Comparison of ENCODE assay signal across 8 cellular contexts in the genomic region with DNA sequence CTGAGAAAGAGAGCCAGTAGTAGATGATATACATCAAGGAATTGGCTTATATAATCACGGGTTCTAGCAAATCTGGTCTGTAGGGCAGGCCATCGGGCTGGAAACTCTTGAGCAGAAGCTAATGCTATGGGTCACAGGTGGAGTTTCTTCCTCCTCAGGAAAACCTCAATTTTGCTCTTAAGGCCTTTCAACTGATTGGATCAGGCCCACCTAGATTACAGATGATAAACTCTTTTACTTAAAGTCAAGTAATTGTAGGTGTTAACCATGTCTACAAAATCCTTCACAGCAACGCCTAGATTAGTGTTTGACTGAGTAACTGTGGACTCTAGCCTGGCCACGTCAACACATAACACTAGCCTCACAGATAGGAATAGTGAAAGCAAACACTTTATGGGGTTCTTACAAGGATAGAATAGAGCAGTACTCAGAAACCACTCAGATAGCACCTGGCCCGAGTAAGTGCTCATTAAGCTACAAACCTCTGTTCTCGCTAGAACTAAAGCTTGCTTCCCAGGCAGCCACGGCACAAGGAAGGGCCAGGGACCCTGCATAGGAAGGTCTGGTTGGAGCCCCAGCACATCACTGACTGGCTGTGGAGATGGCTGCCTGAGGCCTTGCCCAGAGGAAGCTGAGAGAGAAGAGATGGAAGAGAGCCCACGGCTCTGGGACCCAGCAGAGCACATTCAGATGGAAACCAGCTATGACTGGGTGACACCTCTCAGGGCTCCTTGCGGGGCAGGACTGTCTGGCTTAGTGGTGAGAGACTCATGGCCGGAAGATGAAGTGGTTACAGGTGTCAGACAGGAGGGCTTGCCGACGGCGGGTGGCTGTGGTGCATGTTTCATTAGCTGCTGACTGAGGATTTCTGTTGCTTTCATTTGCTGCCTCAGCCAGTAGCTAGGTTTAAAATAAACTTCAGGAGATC.
DNase-seq lines count a peak whose midpoint lies in the region; ATAC-seq and TF ChIP-seq lines count a peak whose summit lies in the region.

No MANE protein-coding gene starts in this region.

- peak overlapping the region; percentile 41 for H3K4me2 ChIP-seq in SU-DHL-6 (ENCODE audit: low read depth, low read length, poor library complexity, severe bottlenecking)

- no peaks in the 10 kb centered on the region for H3K27me3 ChIP-seq in SU-DHL-6 (ENCODE audit: low read length)

- H4K20me1 ChIP-seq in SU-DHL-6 (ENCODE audit: low read depth, low read length): no peaks in the 10 kb centered on the region

- peak; percentile 90 for ATAC-seq in GM18508 (IDR thresholded peaks at IDR 0.05; ENCODE audit: insufficient read depth, unreplicated experiment)
- peak; percentile 98 for ATAC-seq in HG02852 (IDR thresholded peaks at IDR 0.05; ENCODE audit: unreplicated experiment)

- peak overlapping the region; percentile 59 for H3K27ac ChIP-seq in SU-DHL-6 (ENCODE audit: low read depth, low read length)

- no peaks in the 10 kb centered on the region for H3K9me3 ChIP-seq in SU-DHL-6 (ENCODE audit: insufficient read depth, low read length)

- H2AFZ ChIP-seq in SU-DHL-6 (ENCODE audit: low read depth, low read length, severe bottlenecking): peak overlapping the region; percentile 84

- peak; percentile 40 for DNase-seq in activated naive CD8-positive, alpha-beta T cell treated with anti-CD3 and anti-CD28 coated beads, Interleukin-2, amount 50 U/mL, for 16 hours (ENCODE audit: low read depth, low spot score)
- peak; percentile 80 for DNase-seq in stimulated activated CD8-positive, alpha-beta memory T cell treated with anti-CD3 and anti-CD28 coated beads, Interleukin-4, amount 100 ng/mL, for 48 hours
- DNase-seq in posterior vena cava (ENCODE audit: low spot score): no peak
- no peak for DNase-seq in HuH-7 (ENCODE audit: low spot score)
- no peak for DNase-seq in EL

- peak overlapping the region; percentile 46 for H3K9ac ChIP-seq in SU-DHL-6 (ENCODE audit: low read length)

- no peaks in the 10 kb centered on the region for H3K9me2 ChIP-seq in SU-DHL-6 (replicated peaks; ENCODE audit: insufficient read depth, low read length)

- H3K4me3 ChIP-seq in SU-DHL-6 (ENCODE audit: insufficient read depth, low read length, poor library complexity, severe bottlenecking): no peak overlapping the region

- intact Hi-C loops in posterior vena cava (cut with DNase I): no loop called here

- H3K79me2 ChIP-seq in SU-DHL-6 (ENCODE audit: insufficient read depth, low read length): no peaks in the 10 kb centered on the region

- no peak for TF ChIP-seq CTCF in SU-DHL-6 (IDR thresholded peaks at IDR 0.05; ENCODE audit: insufficient read depth, low read length, poor library complexity, severe bottlenecking)

- H3F3A ChIP-seq in SU-DHL-6 (ENCODE audit: insufficient read depth): no peaks in the 10 kb centered on the region

- no peaks in the 10 kb centered on the region for H3K36me3 ChIP-seq in SU-DHL-6 (ENCODE audit: low read length)

Comparison
In these comparisons a context has a peak if more than half of its experiments do, and no peak if none do; other contexts are left out.
1. DNase-seq: peak in activated naive CD8-positive, alpha-beta T cell treated with anti-CD3 and anti-CD28 coated beads, Interleukin-2, amount 50 U/mL, for 16 hours (single experiment) and stimulated activated CD8-positive, alpha-beta memory T cell treated with anti-CD3 and anti-CD28 coated beads, Interleukin-4, amount 100 ng/mL, for 48 hours (single experiment); none in posterior vena cava (single experiment), HuH-7 (single experiment) and EL (single experiment).